ENCODE assay signal across 20 cellular contexts in genomic region chr5:73157399-73158303, GRCh38. TPM values are rescaled to one million over a fixed set of nuclear protein-coding genes. Genes with fewer than 3 reads are reported as not detected.
DNase-seq lines count a peak whose midpoint lies in the region; ATAC-seq, FAIRE-seq and TF ChIP-seq lines count a peak whose summit lies in the region.
"Had no signal": no experiment of that assay in that cellular context is flagged by ENCODE, and none has a peak within 500 bp of the region (broad histone marks: within the 10 kb centered on the region; RNA-seq: fewer than 3 reads in every experiment).

No MANE protein-coding gene starts in this region.

- H3K9me3 ChIP-seq in OCI-LY1 (ENCODE audit: low read length): no peaks in the 10 kb centered on the region
- H3K9me3 ChIP-seq in neural progenitor cell (ENCODE audit: low read depth): no peaks in the 10 kb centered on the region
- H3K9me3 ChIP-seq in MM.1S (replicated peaks; ENCODE audit: insufficient read depth, low read length): no peaks in the 10 kb centered on the region
- H3K9me3 ChIP-seq: Caco-2, HAP-1 had no signal

- H3K4me1 Mint-ChIP-seq in neural progenitor cell: peaks cover 13% of the 10 kb centered on the region

- H3K9ac ChIP-seq in OCI-LY1 (ENCODE audit: low read length) (no peak overlapping the region), neural progenitor cell (no peak overlapping the region), MM.1S (ENCODE audit: low read length) (no peak overlapping the region)
- H3K9ac ChIP-seq: BLaER1 had no signal

- no peak for TF ChIP-seq CTCF in OCI-LY1 (IDR thresholded peaks at IDR 0.05; ENCODE audit: low read length)
- TF ChIP-seq CTCF in bronchial epithelial cell (IDR thresholded peaks at IDR 0.05; ENCODE audit: insufficient read depth, low read length, severe bottlenecking): no peak
- no peak for TF ChIP-seq CTCF in neural progenitor cell (IDR thresholded peaks at IDR 0.05)
- no peak for TF ChIP-seq CTCF in MM.1S (IDR thresholded peaks at IDR 0.05; ENCODE audit: low read length)

- peak overlapping the region; percentile 87 for H3K27ac ChIP-seq in OCI-LY1 (ENCODE audit: low read depth, low read length, poor library complexity, severe bottlenecking)
- H3K27ac ChIP-seq in neural progenitor cell: no peak overlapping the region
- no peak overlapping the region for H3K27ac ChIP-seq in MM.1S (ENCODE audit: low read length)
- H3K27ac ChIP-seq: BLaER1 had no signal

- no peak overlapping the region for H3K4me3 Mint-ChIP-seq in neural progenitor cell
- H3K4me3 Mint-ChIP-seq: CD8-positive, alpha-beta memory T cell had no signal

- ATAC-seq in GM21786 (IDR thresholded peaks at IDR 0.05; ENCODE audit: unreplicated experiment): no peak
- ATAC-seq: GM12878 had no signal

- H3K27ac Mint-ChIP-seq in neural progenitor cell: no peak overlapping the region
- H3K27ac Mint-ChIP-seq: CD8-positive, alpha-beta memory T cell had no signal

- H2AFZ ChIP-seq in OCI-LY1 (ENCODE audit: low read length) (no peak overlapping the region), neural progenitor cell (replicated peaks) (no peak overlapping the region), MM.1S (ENCODE audit: low read length) (no peak overlapping the region)

- H3K9me3 Mint-ChIP-seq in neural progenitor cell: no peaks in the 10 kb centered on the region
- H3K9me3 Mint-ChIP-seq: CD8-positive, alpha-beta memory T cell; IgD-negative memory B cell had no signal

- H3K4me1 ChIP-seq in OCI-LY1 (ENCODE audit: insufficient read depth, low read length, severe bottlenecking) (peaks cover 74% of the 10 kb centered on the region), neural progenitor cell (no peaks in the 10 kb centered on the region), MM.1S (ENCODE audit: low read length) (peaks cover 19% of the 10 kb centered on the region; the same call in 1 of the 2 replicates)
- H3K4me1 ChIP-seq: Caco-2, HAP-1 had no signal

- DNase-seq in bronchial epithelial cell (ENCODE audit: low read depth) (peak; percentile 17), left kidney (ENCODE audit: low read depth, low spot score) (peak; percentile 83), neural progenitor cell (ENCODE audit: low spot score) (peak; percentile 21), MM.1S (no peak), HCEC 1CT (no peak)
- DNase-seq in activated effector memory CD4-positive, alpha-beta T cell treated with Interleukin-2 at 50 U/mL for 16 hours: no peak
- DNase-seq: AML-193; Caco-2; CD8-positive, alpha-beta memory T cell; GOT3; KG1 had no signal

- H3K9me2 ChIP-seq in OCI-LY1 (ENCODE audit: low read depth, low read length): no peaks in the 10 kb centered on the region
- H3K9me2 ChIP-seq in MM.1S (replicated peaks; ENCODE audit: insufficient read depth, low read length): no peaks in the 10 kb centered on the region

- H3K36me3 Mint-ChIP-seq in neural progenitor cell: no peaks in the 10 kb centered on the region
- H3K36me3 Mint-ChIP-seq: CD8-positive, alpha-beta memory T cell; IgD-negative memory B cell had no signal

- no peaks in the 10 kb centered on the region for H3K79me2 ChIP-seq in OCI-LY1 (ENCODE audit: insufficient read depth, low read length)
- no peaks in the 10 kb centered on the region for H3K79me2 ChIP-seq in neural progenitor cell (ENCODE audit: low read depth)
- H3K79me2 ChIP-seq in MM.1S (ENCODE audit: low read length): no peaks in the 10 kb centered on the region

- no peak overlapping the region for H3K4me3 ChIP-seq in OCI-LY1 (ENCODE audit: low read depth, low read length, poor library complexity, severe bottlenecking)
- no peak overlapping the region for H3K4me3 ChIP-seq in bronchial epithelial cell (ENCODE audit: low read depth, low read length)
- no peak overlapping the region for H3K4me3 ChIP-seq in neural progenitor cell
- H3K4me3 ChIP-seq in MM.1S (ENCODE audit: low read length): no peak overlapping the region
- H3K4me3 ChIP-seq: BLaER1, GM12878, HAP-1 had no signal

- H3F3A ChIP-seq in OCI-LY1 (ENCODE audit: insufficient read depth, low read length): no peaks in the 10 kb centered on the region
- H3F3A ChIP-seq in neural progenitor cell (ENCODE audit: low read depth): no peaks in the 10 kb centered on the region
- H3F3A ChIP-seq in MM.1S (ENCODE audit: insufficient read depth, low read length): peaks cover 7% of the 10 kb centered on the region

- no peak for FAIRE-seq in bronchial epithelial cell (lab: Jason Lieb, UNC)
- FAIRE-seq: GM12878, GM18507 had no signal

- H3K27me3 ChIP-seq in OCI-LY1 (ENCODE audit: insufficient read depth, low read length): no peaks in the 10 kb centered on the region
- H3K27me3 ChIP-seq in bronchial epithelial cell (ENCODE audit: control insufficient read depth, insufficient read depth, low read length): peaks cover 3% of the 10 kb centered on the region
- no peaks in the 10 kb centered on the region for H3K27me3 ChIP-seq in neural progenitor cell
- peaks cover 93% of the 10 kb centered on the region for H3K27me3 ChIP-seq in MM.1S (replicated peaks; ENCODE audit: insufficient read depth, low read length)

- H3K27me3 Mint-ChIP-seq in neural progenitor cell (ENCODE audit: insufficient read depth, low read depth): no peaks in the 10 kb centered on the region

- H3K36me3 ChIP-seq in OCI-LY1 (ENCODE audit: insufficient read depth, low read length): no peaks in the 10 kb centered on the region
- H3K36me3 ChIP-seq in bronchial epithelial cell (ENCODE audit: control insufficient read depth, insufficient read depth, low read length): no peaks in the 10 kb centered on the region
- H3K36me3 ChIP-seq in neural progenitor cell: no peaks in the 10 kb centered on the region
- no peaks in the 10 kb centered on the region for H3K36me3 ChIP-seq in MM.1S (replicated peaks; ENCODE audit: insufficient read depth, low read length)
- H3K36me3 ChIP-seq: BLaER1, HAP-1 had no signal

- H3K4me2 ChIP-seq in OCI-LY1 (ENCODE audit: low read length) (no peak overlapping the region), neural progenitor cell (no peak overlapping the region), MM.1S (ENCODE audit: low read depth, low read length) (no peak overlapping the region)
- H3K4me2 ChIP-seq: BLaER1 had no signal

- H4K20me1 ChIP-seq in OCI-LY1 (ENCODE audit: insufficient read depth, low read length) (no peaks in the 10 kb centered on the region), neural progenitor cell (ENCODE audit: low read depth) (no peaks in the 10 kb centered on the region), MM.1S (ENCODE audit: insufficient read depth, low read length) (no peaks in the 10 kb centered on the region)

RNA-seq across cellular contexts. Expression of gene TMEM174, which starts 15.3 kb away (rescaled TPM):
- total RNA-seq in bronchial epithelial cell: not detected in 2 replicates
- total RNA-seq in neural progenitor cell (ENCODE audit: low replicate concordance): not detected in 2 replicates
- total RNA-seq: Caco-2; CD8-positive, alpha-beta memory T cell; Daoy; GM12878; HT1080 had no signal

RNA-seq across cellular contexts. Expression of gene TMEM171, which starts 37.3 kb away (rescaled TPM):
- 0.26 and 0.51 TPM in 2 replicates for total RNA-seq in bronchial epithelial cell
- total RNA-seq in neural progenitor cell (ENCODE audit: low replicate concordance): not detected in 2 replicates
- total RNA-seq: CD8-positive, alpha-beta memory T cell; GM12878; HT1080 had no signal

Comparison
In these comparisons a context has a peak if more than half of its experiments do, and no peak if none do; other contexts are left out.
1. DNase-seq: peak in bronchial epithelial cell (single experiment), left kidney (single experiment) and neural progenitor cell (single experiment); none in MM.1S (single experiment), activated effector memory CD4-positive, alpha-beta T cell treated with Interleukin-2 at 50 U/mL for 16 hours (single experiment) and HCEC 1CT (single experiment).